9 cellular contexts compared by ENCODE assay signal in the genomic region with DNA sequence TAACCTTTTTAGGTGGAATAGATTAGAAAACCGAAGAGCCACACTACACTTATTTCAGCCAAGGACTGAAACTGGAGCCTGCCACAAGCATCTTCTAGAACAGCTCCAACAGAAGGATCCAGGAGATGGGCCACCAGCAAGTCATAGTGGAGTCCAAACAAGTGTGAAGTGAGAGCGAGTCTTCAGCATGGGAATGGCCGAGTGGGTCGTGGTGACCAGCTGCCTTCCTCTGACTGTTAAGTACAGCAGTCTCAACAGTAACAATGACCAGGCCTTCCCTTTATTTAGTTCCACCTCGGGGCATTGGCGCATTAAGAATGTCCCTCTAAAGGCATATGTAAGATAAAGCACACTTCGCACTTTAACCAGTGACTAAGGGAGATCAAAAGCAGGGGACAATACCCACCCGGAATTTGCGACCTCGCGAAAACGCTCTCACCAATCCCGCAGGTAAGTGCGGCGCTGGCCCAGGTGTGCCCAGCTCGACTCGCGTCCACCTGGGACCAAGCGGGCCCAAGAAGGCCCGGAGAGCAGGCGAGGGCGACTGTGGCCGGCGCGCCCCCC. TPM values are rescaled to one million over a fixed set of nuclear protein-coding genes. Genes with fewer than 3 reads are reported as not detected.
DNase-seq lines count a peak whose midpoint lies in the region; ATAC-seq and TF ChIP-seq lines count a peak whose summit lies in the region.
"Had no signal": no experiment of that assay in that cellular context is flagged by ENCODE, and none has a peak within 500 bp of the region (broad histone marks: within the 10 kb centered on the region; RNA-seq: fewer than 3 reads in every experiment).

No MANE protein-coding gene starts in this region.

- H3K9ac ChIP-seq in HUES48 (ENCODE audit: low read depth, low read length): peak overlapping the region; percentile 51; the same call in 1 of the 2 replicates

- ATAC-seq in left lung (peak; percentile 5), GM18867 (IDR thresholded peaks at IDR 0.05; ENCODE audit: unreplicated experiment) (no peak), HG02938 (IDR thresholded peaks at IDR 0.05; ENCODE audit: unreplicated experiment) (no peak)
- ATAC-seq in stimulated activated naive CD8-positive, alpha-beta T cell treated with anti-CD3 and anti-CD28 coated beads, Interleukin-15, Interleukin-2, amounts not matched to agents 100 U/mL and 50 U/mL, for 24 hours: no peak

- intact Hi-C loops in left lung (cut with DNase I): no loop called here

- H3K36me3 ChIP-seq in HUES48 (ENCODE audit: control insufficient read depth, insufficient read depth, low read length) (no peaks in the 10 kb centered on the region), left lung (no peaks in the 10 kb centered on the region)

- no peak overlapping the region for H3K27ac ChIP-seq in HUES48 (ENCODE audit: low read depth, low read length)
- H3K27ac ChIP-seq in angular gyrus (ENCODE audit: low read depth, low read length): peak overlapping the region; percentile 74
- peak overlapping the region; percentile 70 to 84 for H3K27ac ChIP-seq in left lung

- peaks cover 30% of the 10 kb centered on the region for H3K27me3 ChIP-seq in HUES48 (ENCODE audit: control insufficient read depth, insufficient read depth, low read length)
- H3K27me3 ChIP-seq in left lung: peaks cover 0 to 18% of the 10 kb centered on the region in 2 donors

- peak in 1 of 2 donors; percentile 37 for DNase-seq in left lung
- DNase-seq in stimulated activated naive CD8-positive, alpha-beta T cell treated with anti-CD3 and anti-CD28 coated beads, Interleukin-15, Interleukin-2, amounts not matched to agents 100 U/mL and 50 U/mL, for 24 hours: peak; percentile 4
- no peak for DNase-seq in GM19238 (ENCODE audit: insufficient read length, low spot score)
- no peak for DNase-seq in SHP77 treated with DMSO at 0.1 percent for 48 hours (lab: John Stamatoyannopoulos, UW)
- DNase-seq: NCI-H1930 had no signal

- H3K9me3 ChIP-seq in HUES48 (ENCODE audit: control insufficient read depth, insufficient read depth, low read length): no peaks in the 10 kb centered on the region
- no peaks in the 10 kb centered on the region for H3K9me3 ChIP-seq in left lung

- H3K4me3 ChIP-seq in HUES48 (ENCODE audit: low read depth, low read length) (peak overlapping the region; percentile 86), left lung (peak overlapping the region; percentile 70 to 72)

- no peak for TF ChIP-seq CTCF in left lung (IDR thresholded peaks at IDR 0.05)

- H3K4me1 ChIP-seq in HUES48 (ENCODE audit: control insufficient read depth, insufficient read depth, low read length) (0 out of 2 replicates have a peak, but pooled peaks cover 4% of the 10 kb centered on the region), left lung (peaks cover 10 to 20% of the 10 kb centered on the region in 2 donors)

RNA-seq across cellular contexts. Expression of gene L3MBTL4, which starts 1.1 kb away (rescaled TPM):
- total RNA-seq in left lung: 10 to 100 TPM; 10.1 to 13.9 TPM
